ENCODE assay signal across 1 cellular context in the genomic region with DNA sequence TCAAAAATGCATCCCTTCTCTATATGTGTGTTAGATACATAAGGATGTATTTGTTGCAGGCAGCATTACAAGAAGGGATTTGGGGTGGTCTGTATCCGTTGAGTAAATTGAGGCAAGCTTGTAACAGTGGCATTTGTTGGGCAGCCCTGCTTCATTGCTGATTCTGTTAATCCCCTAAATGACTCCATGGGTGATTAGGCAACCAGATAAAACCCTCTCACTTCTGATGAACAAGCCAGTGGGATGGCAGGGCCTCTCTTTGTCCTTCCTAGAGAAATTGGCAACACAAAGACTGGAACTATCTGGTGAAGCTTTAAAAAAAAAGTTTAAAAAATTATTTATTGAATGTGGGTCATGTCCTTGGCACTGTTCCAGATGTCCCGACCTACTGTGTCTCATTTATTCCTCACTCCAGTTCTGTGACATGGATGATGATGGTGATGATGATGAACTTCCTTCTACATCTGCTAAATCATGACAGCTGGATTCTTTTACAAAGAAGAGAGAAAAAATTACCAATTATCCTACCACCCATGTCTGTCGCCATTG.
TF ChIP-seq lines count a peak whose summit lies in the region.

No MANE protein-coding gene starts in this region.

TF ChIP-seq in WTC11, 78 proteins besides CTCF, POLR2A, EP300 and RAD21 (continued from another document):
- TF ChIP-seq, protein P1, sequence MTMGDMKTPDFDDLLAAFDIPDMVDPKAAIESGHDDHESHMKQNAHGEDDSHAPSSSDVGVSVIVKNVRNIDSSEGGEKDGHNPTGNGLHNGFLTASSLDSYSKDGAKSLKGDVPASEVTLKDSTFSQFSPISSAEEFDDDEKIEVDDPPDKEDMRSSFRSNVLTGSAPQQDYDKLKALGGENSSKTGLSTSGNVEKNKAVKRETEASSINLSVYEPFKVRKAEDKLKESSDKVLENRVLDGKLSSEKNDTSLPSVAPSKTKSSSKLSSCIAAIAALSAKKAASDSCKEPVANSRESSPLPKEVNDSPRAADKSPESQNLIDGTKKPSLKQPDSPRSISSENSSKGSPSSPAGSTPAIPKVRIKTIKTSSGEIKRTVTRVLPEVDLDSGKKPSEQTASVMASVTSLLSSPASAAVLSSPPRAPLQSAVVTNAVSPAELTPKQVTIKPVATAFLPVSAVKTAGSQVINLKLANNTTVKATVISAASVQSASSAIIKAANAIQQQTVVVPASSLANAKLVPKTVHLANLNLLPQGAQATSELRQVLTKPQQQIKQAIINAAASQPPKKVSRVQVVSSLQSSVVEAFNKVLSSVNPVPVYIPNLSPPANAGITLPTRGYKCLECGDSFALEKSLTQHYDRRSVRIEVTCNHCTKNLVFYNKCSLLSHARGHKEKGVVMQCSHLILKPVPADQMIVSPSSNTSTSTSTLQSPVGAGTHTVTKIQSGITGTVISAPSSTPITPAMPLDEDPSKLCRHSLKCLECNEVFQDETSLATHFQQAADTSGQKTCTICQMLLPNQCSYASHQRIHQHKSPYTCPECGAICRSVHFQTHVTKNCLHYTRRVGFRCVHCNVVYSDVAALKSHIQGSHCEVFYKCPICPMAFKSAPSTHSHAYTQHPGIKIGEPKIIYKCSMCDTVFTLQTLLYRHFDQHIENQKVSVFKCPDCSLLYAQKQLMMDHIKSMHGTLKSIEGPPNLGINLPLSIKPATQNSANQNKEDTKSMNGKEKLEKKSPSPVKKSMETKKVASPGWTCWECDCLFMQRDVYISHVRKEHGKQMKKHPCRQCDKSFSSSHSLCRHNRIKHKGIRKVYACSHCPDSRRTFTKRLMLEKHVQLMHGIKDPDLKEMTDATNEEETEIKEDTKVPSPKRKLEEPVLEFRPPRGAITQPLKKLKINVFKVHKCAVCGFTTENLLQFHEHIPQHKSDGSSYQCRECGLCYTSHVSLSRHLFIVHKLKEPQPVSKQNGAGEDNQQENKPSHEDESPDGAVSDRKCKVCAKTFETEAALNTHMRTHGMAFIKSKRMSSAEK (CRISPR knock-in tag; IDR thresholded peaks at IDR 0.05; ENCODE audit: borderline replicate concordance), result no peak
- TF ChIP-seq NFE2L1 (CRISPR knock-in tag; IDR thresholded peaks at IDR 0.05) (no peak), CREB1 (CRISPR knock-in tag; IDR thresholded peaks at IDR 0.05) (no peak), CREM (CRISPR knock-in tag; IDR thresholded peaks at IDR 0.05) (no peak), ZNF416 (CRISPR knock-in tag; IDR thresholded peaks at IDR 0.05) (no peak), ZNF423 (CRISPR knock-in tag; IDR thresholded peaks at IDR 0.05) (no peak)
- TF ChIP-seq, protein P2, sequence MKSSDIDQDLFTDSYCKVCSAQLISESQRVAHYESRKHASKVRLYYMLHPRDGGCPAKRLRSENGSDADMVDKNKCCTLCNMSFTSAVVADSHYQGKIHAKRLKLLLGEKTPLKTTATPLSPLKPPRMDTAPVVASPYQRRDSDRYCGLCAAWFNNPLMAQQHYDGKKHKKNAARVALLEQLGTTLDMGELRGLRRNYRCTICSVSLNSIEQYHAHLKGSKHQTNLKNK (CRISPR knock-in tag; IDR thresholded peaks at IDR 0.05), result no peak
- TF ChIP-seq, protein P3, sequence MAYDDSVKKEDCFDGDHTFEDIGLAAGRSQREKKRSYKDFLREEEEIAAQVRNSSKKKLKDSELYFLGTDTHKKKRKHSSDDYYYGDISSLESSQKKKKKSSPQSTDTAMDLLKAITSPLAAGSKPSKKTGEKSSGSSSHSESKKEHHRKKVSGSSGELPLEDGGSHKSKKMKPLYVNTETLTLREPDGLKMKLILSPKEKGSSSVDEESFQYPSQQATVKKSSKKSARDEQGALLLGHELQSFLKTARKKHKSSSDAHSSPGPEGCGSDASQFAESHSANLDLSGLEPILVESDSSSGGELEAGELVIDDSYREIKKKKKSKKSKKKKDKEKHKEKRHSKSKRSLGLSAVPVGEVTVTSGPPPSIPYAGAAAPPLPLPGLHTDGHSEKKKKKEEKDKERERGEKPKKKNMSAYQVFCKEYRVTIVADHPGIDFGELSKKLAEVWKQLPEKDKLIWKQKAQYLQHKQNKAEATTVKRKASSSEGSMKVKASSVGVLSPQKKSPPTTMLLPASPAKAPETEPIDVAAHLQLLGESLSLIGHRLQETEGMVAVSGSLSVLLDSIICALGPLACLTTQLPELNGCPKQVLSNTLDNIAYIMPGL (CRISPR knock-in tag; IDR thresholded peaks at IDR 0.05), result no peak
- TF ChIP-seq, protein P4, sequence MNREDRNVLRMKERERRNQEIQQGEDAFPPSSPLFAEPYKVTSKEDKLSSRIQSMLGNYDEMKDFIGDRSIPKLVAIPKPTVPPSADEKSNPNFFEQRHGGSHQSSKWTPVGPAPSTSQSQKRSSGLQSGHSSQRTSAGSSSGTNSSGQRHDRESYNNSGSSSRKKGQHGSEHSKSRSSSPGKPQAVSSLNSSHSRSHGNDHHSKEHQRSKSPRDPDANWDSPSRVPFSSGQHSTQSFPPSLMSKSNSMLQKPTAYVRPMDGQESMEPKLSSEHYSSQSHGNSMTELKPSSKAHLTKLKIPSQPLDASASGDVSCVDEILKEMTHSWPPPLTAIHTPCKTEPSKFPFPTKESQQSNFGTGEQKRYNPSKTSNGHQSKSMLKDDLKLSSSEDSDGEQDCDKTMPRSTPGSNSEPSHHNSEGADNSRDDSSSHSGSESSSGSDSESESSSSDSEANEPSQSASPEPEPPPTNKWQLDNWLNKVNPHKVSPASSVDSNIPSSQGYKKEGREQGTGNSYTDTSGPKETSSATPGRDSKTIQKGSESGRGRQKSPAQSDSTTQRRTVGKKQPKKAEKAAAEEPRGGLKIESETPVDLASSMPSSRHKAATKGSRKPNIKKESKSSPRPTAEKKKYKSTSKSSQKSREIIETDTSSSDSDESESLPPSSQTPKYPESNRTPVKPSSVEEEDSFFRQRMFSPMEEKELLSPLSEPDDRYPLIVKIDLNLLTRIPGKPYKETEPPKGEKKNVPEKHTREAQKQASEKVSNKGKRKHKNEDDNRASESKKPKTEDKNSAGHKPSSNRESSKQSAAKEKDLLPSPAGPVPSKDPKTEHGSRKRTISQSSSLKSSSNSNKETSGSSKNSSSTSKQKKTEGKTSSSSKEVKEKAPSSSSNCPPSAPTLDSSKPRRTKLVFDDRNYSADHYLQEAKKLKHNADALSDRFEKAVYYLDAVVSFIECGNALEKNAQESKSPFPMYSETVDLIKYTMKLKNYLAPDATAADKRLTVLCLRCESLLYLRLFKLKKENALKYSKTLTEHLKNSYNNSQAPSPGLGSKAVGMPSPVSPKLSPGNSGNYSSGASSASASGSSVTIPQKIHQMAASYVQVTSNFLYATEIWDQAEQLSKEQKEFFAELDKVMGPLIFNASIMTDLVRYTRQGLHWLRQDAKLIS (CRISPR knock-in tag; IDR thresholded peaks at IDR 0.05; ENCODE audit: borderline replicate concordance), result no peak
- TF ChIP-seq, protein P5, sequence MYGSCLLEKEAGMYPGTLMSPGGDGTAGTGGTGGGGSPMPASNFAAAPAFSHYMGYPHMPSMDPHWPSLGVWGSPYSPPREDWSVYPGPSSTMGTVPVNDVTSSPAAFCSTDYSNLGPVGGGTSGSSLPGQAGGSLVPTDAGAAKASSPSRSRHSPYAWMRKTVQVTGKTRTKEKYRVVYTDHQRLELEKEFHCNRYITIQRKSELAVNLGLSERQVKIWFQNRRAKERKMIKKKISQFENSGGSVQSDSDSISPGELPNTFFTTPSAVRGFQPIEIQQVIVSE (CRISPR knock-in tag; IDR thresholded peaks at IDR 0.05; ENCODE audit: borderline replicate concordance), result no peak
